In genomic region chr19:50725218-50725931, GRCh38 we compare ENCODE assay signal across 8 cellular contexts. TPM values are rescaled to one million over a fixed set of nuclear protein-coding genes. Genes with fewer than 3 reads are reported as not detected.
DNase-seq lines count a peak whose midpoint lies in the region; ATAC-seq and TF ChIP-seq lines count a peak whose summit lies in the region.

No MANE protein-coding gene starts in this region.

- H3K4me1 ChIP-seq in ES-I3 (ENCODE audit: insufficient read depth, low read length): peaks cover 15% of the 10 kb centered on the region
- H3K4me1 ChIP-seq in right lobe of liver: peaks cover 0 to 4% (median 0%) of the 10 kb centered on the region in 4 donors
- H3K4me1 ChIP-seq in tibial nerve: peaks cover 0 to 44% (median 10%) of the 10 kb centered on the region in 4 donors

- 4% methylated on average over 10 of the region's 56 CpGs for WGBS in right lobe of liver (ENCODE audit: insufficient coverage, low coverage, low lambda C conversion rate, missing lambda C conversion rate)
- WGBS in tibial nerve, 2 donors: 8 to 10% methylated on average over 33 to 52 of the region's 56 CpGs

- H3K4me3 ChIP-seq in astrocyte of the spinal cord (ENCODE audit: low read depth, low read length): peak overlapping the region; percentile 49
- H3K4me3 ChIP-seq in right lobe of liver: peak overlapping the region; percentile 52 to 67 (median 55)
- peak overlapping the region; percentile 46 to 67 (median 48) for H3K4me3 ChIP-seq in tibial nerve

- ATAC-seq in HG03159 (IDR thresholded peaks at IDR 0.05; ENCODE audit: unreplicated experiment) (peak; percentile 23), right lobe of liver (no peak), GM21786 (IDR thresholded peaks at IDR 0.05; ENCODE audit: unreplicated experiment) (no peak), HG02981 (IDR thresholded peaks at IDR 0.05; ENCODE audit: unreplicated experiment) (no peak), HG03039 (IDR thresholded peaks at IDR 0.05; ENCODE audit: unreplicated experiment) (no peak)

- H3K9me3 ChIP-seq in ES-I3 (ENCODE audit: control insufficient read depth, insufficient read depth, low read length) (no peaks in the 10 kb centered on the region), right lobe of liver (no peaks in the 10 kb centered on the region), tibial nerve (no peaks in the 10 kb centered on the region)

- intact Hi-C loops in right lobe of liver (cut with DNase I): no loop called here

- H3K27me3 ChIP-seq in right lobe of liver (no peaks in the 10 kb centered on the region), tibial nerve (peaks cover 0 to 68% of the 10 kb centered on the region in 2 donors)

- H3K36me3 ChIP-seq in ES-I3 (ENCODE audit: insufficient read depth, low read length) (no peaks in the 10 kb centered on the region), right lobe of liver (no peaks in the 10 kb centered on the region), tibial nerve (no peaks in the 10 kb centered on the region)

- TF ChIP-seq EP300 in tibial nerve (IDR thresholded peaks at IDR 0.05): no peak

- H3K27ac ChIP-seq in right lobe of liver (peak overlapping the region in 1 of 3 donors; percentile 59), tibial nerve (peak overlapping the region in 3 of 4 donors; percentile 38 to 74 (median 71))

- no peak for TF ChIP-seq CTCF in astrocyte of the spinal cord (IDR thresholded peaks at IDR 0.05; ENCODE audit: low read depth, low read length)
- TF ChIP-seq CTCF in right lobe of liver (IDR thresholded peaks at IDR 0.05): no peak
- no peak for TF ChIP-seq CTCF in tibial nerve (IDR thresholded peaks at IDR 0.05)

- TF ChIP-seq POLR2A in right lobe of liver (IDR thresholded peaks at IDR 0.05) (no peak), tibial nerve (IDR thresholded peaks at IDR 0.05) (no peak)

- DNase-seq in astrocyte of the spinal cord (ENCODE audit: low read depth, low spot score): no peak
- no peak for DNase-seq in right lobe of liver
- no peak for DNase-seq in tibial nerve (ENCODE audit: low spot score in 2 of 2)

- in situ Hi-C loops in astrocyte of the spinal cord (cut with HindIII; ENCODE audit: low sequenced_read_pairs): no loop called here

- H3K9ac ChIP-seq in ES-I3 (ENCODE audit: low read depth, low read length): peak overlapping the region; percentile 68

RNA-seq across cellular contexts. Expression of gene CLEC11A, which starts 2.2 kb away (rescaled TPM):
- total RNA-seq in right lobe of liver (1 to 10 TPM; 1.7 to 9.9 (median 5.0) TPM), tibial nerve (10 to 100 TPM; 13.3 to 53.1 (median 25.9) TPM)

RNA-seq across cellular contexts. Expression of gene SHANK1, which starts 5.8 kb away (rescaled TPM):
- total RNA-seq in right lobe of liver: under 1 TPM in 4 of 6 experiments, not detected in 2; 0.07 to 0.62 (median 0.25) TPM
- total RNA-seq in tibial nerve: 1 to 10 TPM in 1 of 4 donors, under 1 TPM in 2, not detected in 1; 0.21 to 3.3 (median 0.30) TPM

RNA-seq across cellular contexts. Expression of gene GPR32, which starts 44.9 kb away (rescaled TPM):
- total RNA-seq in right lobe of liver (not detected), tibial nerve (not detected)
